Comparison of ENCODE assay signal across 19 cellular contexts in the genomic region with DNA sequence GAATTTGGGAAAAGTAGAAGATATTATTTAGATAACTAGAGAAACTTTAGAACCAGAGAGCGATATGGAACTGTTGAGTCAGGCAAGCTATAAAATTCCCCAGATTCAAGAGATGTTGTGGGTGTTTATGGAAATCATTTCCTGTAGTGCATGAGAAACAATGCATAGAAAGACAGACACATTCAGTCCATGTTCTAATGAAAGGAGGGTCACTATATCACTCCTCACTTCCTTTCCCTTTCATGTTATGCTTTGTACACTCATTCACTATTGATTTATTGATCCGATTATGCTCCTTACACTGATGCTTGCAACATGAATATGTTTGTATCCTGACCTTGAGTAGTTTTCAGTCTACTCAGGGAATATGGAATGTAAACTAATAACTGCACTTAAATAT.
DNase-seq lines count a peak whose midpoint lies in the region; ATAC-seq and TF ChIP-seq lines count a peak whose summit lies in the region.
"Had no signal": no experiment of that assay in that cellular context is flagged by ENCODE, and none has a peak within 500 bp of the region (broad histone marks: within the 10 kb centered on the region; RNA-seq: fewer than 3 reads in every experiment).

No MANE protein-coding gene starts in this region.

- H3K27me3 ChIP-seq in SK-N-SH (ENCODE audit: insufficient read depth) (no peaks in the 10 kb centered on the region), HCT116 (ENCODE audit: insufficient read depth, low read length) (no peaks in the 10 kb centered on the region)
- H3K27me3 ChIP-seq: BLaER1 had no signal

- no peaks in the 10 kb centered on the region for H3K36me3 Mint-ChIP-seq in nephron (ENCODE audit: low read depth)
- H3K36me3 Mint-ChIP-seq: CD14-positive monocyte; CD4-positive, alpha-beta memory T cell had no signal

- BruUV-seq in HCT116 (replicated peaks; lab: Mats Ljungman, UMichigan): no TSS peak

- H3K4me3 ChIP-seq in SK-N-SH (ENCODE audit: low read depth in 2 of 2, low read length in 1 of 2): no peak overlapping the region
- H3K4me3 ChIP-seq in HCT116 (replicated peaks in 1 of 2; ENCODE audit: low read depth in 1 of 2, low read length in 2 of 2): no peak overlapping the region
- peak overlapping the region; percentile 47 for H3K4me3 ChIP-seq in SK-N-MC
- H3K4me3 ChIP-seq: A549, BLaER1, GM12878, GM23248 had no signal

- 78% methylated on average over 2 of the region's 2 CpGs for WGBS in SK-N-SH (ENCODE audit: low lambda C conversion rate)

- POLR2A ChIA-PET in SK-N-SH (lab: Yijun Ruan, JAX) (no interaction called here), HCT116 (lab: Charles Lee) (no interaction called here)

- H4K20me1 ChIP-seq in SK-N-SH (ENCODE audit: insufficient read depth): no peaks in the 10 kb centered on the region
- no peaks in the 10 kb centered on the region for H4K20me1 ChIP-seq in HCT116 (ENCODE audit: insufficient read depth)
- H4K20me1 ChIP-seq: BLaER1 had no signal

- H3K9ac ChIP-seq in SK-N-SH: no peak overlapping the region
- no peak overlapping the region for H3K9ac ChIP-seq in HCT116 (ENCODE audit: low read length)
- H3K9ac ChIP-seq in SK-N-MC (ENCODE audit: insufficient read length): no peak overlapping the region
- H3K9ac ChIP-seq: BLaER1, GM23248 had no signal

- H3F3A ChIP-seq in SK-N-SH (replicated peaks; ENCODE audit: insufficient read depth): no peaks in the 10 kb centered on the region

- H2AFZ ChIP-seq in SK-N-SH (ENCODE audit: low read depth) (0 out of 2 replicates have a peak overlapping the region, but pooled peaks have one; percentile 8), HCT116 (ENCODE audit: low read depth, low read length, poor library complexity, severe bottlenecking) (peak overlapping the region; percentile 21)
- H2AFZ ChIP-seq: GM23248 had no signal

- no peaks in the 10 kb centered on the region for H3K4me1 Mint-ChIP-seq in nephron
- H3K4me1 Mint-ChIP-seq: CD14-positive monocyte; CD4-positive, alpha-beta memory T cell had no signal

- no peaks in the 10 kb centered on the region for H3K27me3 Mint-ChIP-seq in nephron (ENCODE audit: low read depth)
- H3K27me3 Mint-ChIP-seq: CD4-positive, alpha-beta memory T cell had no signal

- no peak for ATAC-seq in SK-N-SH treated with all-trans-retinoic acid at 6 μM for 48 hours
- no peak for ATAC-seq in HCT116
- ATAC-seq: A549, GM12878 had no signal

- H3K4me1 ChIP-seq in SK-N-SH (ENCODE audit: control insufficient read depth in 1 of 2, insufficient read depth in 2 of 2, low read depth in 1 of 2, low read length in 1 of 2): peaks cover 0 to 14% of the 10 kb centered on the region in 2 experiments; a peak in 3 of 4 replicates
- no peaks in the 10 kb centered on the region for H3K4me1 ChIP-seq in HCT116 (ENCODE audit: control insufficient read depth in 1 of 2, insufficient read depth in 2 of 2, low read length in 2 of 2)
- H3K4me1 ChIP-seq: A549, BLaER1 had no signal

- no peak for TF ChIP-seq POLR2A in HCT116 (IDR thresholded peaks at IDR 0.05; ENCODE audit: borderline replicate concordance, extremely low read depth, insufficient read depth, insufficient read length)

- CTCF ChIA-PET in SK-N-SH (lab: Yijun Ruan, JAX): interaction anchor here (0.8 to 1.5 kb wide), 2 partner anchors 1233 to 1459 kb away, joined by 3 to 4 read pairs; partner anchors contain the start of gene ALCAM
- CTCF ChIA-PET in HCT116 (lab: Charles Lee): no interaction called here

- peak overlapping the region in 1 of 2 experiments; percentile 97; a peak in 2 of 4 replicates for H3K27ac ChIP-seq in SK-N-SH (ENCODE audit: low read depth in 2 of 2, low read length in 1 of 2)
- no peak overlapping the region for H3K27ac ChIP-seq in HCT116 (ENCODE audit: low read depth, low read length)
- peak overlapping the region; percentile 75 for H3K27ac ChIP-seq in SK-N-MC
- H3K27ac ChIP-seq: 22Rv1, A549, BLaER1, GM23248 had no signal

- TF ChIP-seq CTCF in SK-N-SH (IDR thresholded peaks at IDR 0.05) (no peak), HCT116 (IDR thresholded peaks at IDR 0.05 in 2 of 3, conservative IDR thresholded peaks at IDR 0.05 in 1 of 3; ENCODE audit: borderline replicate concordance in 1 of 3, insufficient read depth in 1 of 3, low read depth in 2 of 3, low read length in 2 of 3) (no peak), nephron (IDR thresholded peaks at IDR 0.05; ENCODE audit: unreplicated experiment in 3 of 3) (no peak)

- H3K27ac Mint-ChIP-seq in nephron: peak overlapping the region in 2 of 3 experiments; percentile 24 to 56
- H3K27ac Mint-ChIP-seq: CD14-positive monocyte; CD4-positive, alpha-beta memory T cell had no signal

- no peaks in the 10 kb centered on the region for H3K9me2 ChIP-seq in SK-N-SH
- H3K9me2 ChIP-seq in HCT116 (ENCODE audit: insufficient read depth): no peaks in the 10 kb centered on the region; the same call in none of the 2 replicates

- H3K4me3 Mint-ChIP-seq in nephron: no peak overlapping the region
- H3K4me3 Mint-ChIP-seq: CD14-positive monocyte; CD4-positive, alpha-beta memory T cell had no signal

- intact Hi-C loops in HCT116 (cut with micrococcal nuclease): no loop called here

- no peaks in the 10 kb centered on the region for H3K9me3 Mint-ChIP-seq in nephron

- H3K36me3 ChIP-seq in SK-N-SH (replicated peaks in 1 of 2; ENCODE audit: control insufficient read depth in 1 of 2, insufficient read depth in 2 of 2, low read length in 1 of 2): no peaks in the 10 kb centered on the region
- H3K36me3 ChIP-seq in HCT116 (ENCODE audit: control insufficient read depth in 1 of 2, insufficient read depth in 2 of 2, low read length in 2 of 2): no peaks in the 10 kb centered on the region
- no peaks in the 10 kb centered on the region for H3K36me3 ChIP-seq in SK-N-MC (ENCODE audit: insufficient read depth, low read length)
- H3K36me3 ChIP-seq: BLaER1 had no signal

- no peak for TF ChIP-seq EP300 in SK-N-SH (IDR thresholded peaks at IDR 0.05; ENCODE audit: borderline replicate concordance in 1 of 2, low read depth in 1 of 2, low read length in 1 of 2)

- DNase-seq in SK-N-SH: no peak
- DNase-seq in HCT116 (ENCODE audit: low read depth, low spot score): no peak
- peak; percentile 65 for DNase-seq in SK-N-MC (ENCODE audit: low read depth, low spot score)
- DNase-seq in T1000 (lab: John Stamatoyannopoulos, UW): no peak
- no peak for DNase-seq in globus pallidus (ENCODE audit: low spot score)
- no peak for DNase-seq in mucosa of gallbladder (ENCODE audit: low spot score)
- DNase-seq: Calu3; CD4-positive, alpha-beta memory T cell; DMS79 treated with DMSO at 0.1 percent for 48 hours; GM23248; H7; KG1 had no signal

- H3K9me3 ChIP-seq in SK-N-SH: no peaks in the 10 kb centered on the region
- H3K9me3 ChIP-seq in HCT116 (ENCODE audit: control insufficient read depth in 1 of 2, insufficient read depth in 1 of 2, low read depth in 1 of 2, low read length in 2 of 2): no peaks in the 10 kb centered on the region
- no peaks in the 10 kb centered on the region for H3K9me3 ChIP-seq in SK-N-MC (ENCODE audit: low read depth, low read length)
- H3K9me3 ChIP-seq: A549, BLaER1 had no signal

- H3K79me2 ChIP-seq in SK-N-SH (ENCODE audit: insufficient read depth): no peaks in the 10 kb centered on the region
- no peaks in the 10 kb centered on the region for H3K79me2 ChIP-seq in HCT116 (ENCODE audit: insufficient read depth, low read length)

- no peak overlapping the region for H3K4me2 ChIP-seq in SK-N-SH
- H3K4me2 ChIP-seq in HCT116 (ENCODE audit: low read length): no peak overlapping the region
- H3K4me2 ChIP-seq: A549, BLaER1 had no signal

- TF ChIP-seq RAD21 in SK-N-SH (IDR thresholded peaks at IDR 0.05; ENCODE audit: low read length): no peak
- TF ChIP-seq RAD21 in HCT116 (IDR thresholded peaks at IDR 0.05; ENCODE audit: low read depth): no peak

- RAD21 ChIA-PET in HCT116 (lab: Charles Lee; ENCODE audit: low non-redundant PET in 1 of 2, low total read pairs in 2 of 2, uncharacterized antibody in 2 of 2, unreplicated experiment in 2 of 2): no interaction called here

TF ChIP-seq in SK-N-SH, 30 proteins besides CTCF, POLR2A, EP300 and RAD21 (continues in another document):
- TF ChIP-seq TAF1 (IDR thresholded peaks at IDR 0.05; ENCODE audit: borderline replicate concordance, low read depth, low read length): no peak
- no peak for TF ChIP-seq FOSL2 (IDR thresholded peaks at IDR 0.05; ENCODE audit: borderline replicate concordance, low read depth)
- TF ChIP-seq NFIC (IDR thresholded peaks at IDR 0.05; ENCODE audit: borderline replicate concordance): no peak
- TF ChIP-seq POLR2AphosphoS5 (IDR thresholded peaks at IDR 0.05; ENCODE audit: low read depth, low read length): no peak
- TF ChIP-seq EZH2phosphoT487 (IDR thresholded peaks at IDR 0.05; ENCODE audit: borderline replicate concordance, low read depth): no peak
- no peak for TF ChIP-seq ELF1 (IDR thresholded peaks at IDR 0.05)
- TF ChIP-seq CHD2 (IDR thresholded peaks at IDR 0.05; ENCODE audit: low read length, partially characterized antibody): no peak
- TF ChIP-seq SIN3A (IDR thresholded peaks at IDR 0.05; ENCODE audit: borderline replicate concordance, low read depth, low read length): no peak

TF ChIP-seq in SK-N-SH treated with all-trans-retinoic acid at 6 μM for 48 hours, 23 proteins besides CTCF, POLR2A, EP300 and RAD21 (continues in another document):
- no peak for TF ChIP-seq RARB (CRISPR knock-in tag; IDR thresholded peaks at IDR 0.05)
- no peak for TF ChIP-seq ZNF8 (CRISPR knock-in tag; IDR thresholded peaks at IDR 0.05)
- no peak for TF ChIP-seq ZC3H10 (CRISPR knock-in tag; IDR thresholded peaks at IDR 0.05)

TF ChIP-seq in HCT116, 20 proteins besides CTCF, POLR2A, EP300 and RAD21 (continues in another document):
- TF ChIP-seq ZBTB33 (IDR thresholded peaks at IDR 0.05; ENCODE audit: extremely low read depth, insufficient replicate concordance, low read length): no peak
- no peak for TF ChIP-seq CBX3 (IDR thresholded peaks at IDR 0.05; ENCODE audit: low read depth)
- TF ChIP-seq SIN3A (IDR thresholded peaks at IDR 0.05; ENCODE audit: low read depth): no peak
- no peak for TF ChIP-seq EGR1 (IDR thresholded peaks at IDR 0.05; ENCODE audit: low read depth)
- TF ChIP-seq FOSL1 (IDR thresholded peaks at IDR 0.05; ENCODE audit: low read depth): no peak
- no peak for TF ChIP-seq TCF7L2 (IDR thresholded peaks at IDR 0.05; ENCODE audit: borderline replicate concordance, extremely low read depth, insufficient read depth, insufficient read length)
